In the genomic region with DNA sequence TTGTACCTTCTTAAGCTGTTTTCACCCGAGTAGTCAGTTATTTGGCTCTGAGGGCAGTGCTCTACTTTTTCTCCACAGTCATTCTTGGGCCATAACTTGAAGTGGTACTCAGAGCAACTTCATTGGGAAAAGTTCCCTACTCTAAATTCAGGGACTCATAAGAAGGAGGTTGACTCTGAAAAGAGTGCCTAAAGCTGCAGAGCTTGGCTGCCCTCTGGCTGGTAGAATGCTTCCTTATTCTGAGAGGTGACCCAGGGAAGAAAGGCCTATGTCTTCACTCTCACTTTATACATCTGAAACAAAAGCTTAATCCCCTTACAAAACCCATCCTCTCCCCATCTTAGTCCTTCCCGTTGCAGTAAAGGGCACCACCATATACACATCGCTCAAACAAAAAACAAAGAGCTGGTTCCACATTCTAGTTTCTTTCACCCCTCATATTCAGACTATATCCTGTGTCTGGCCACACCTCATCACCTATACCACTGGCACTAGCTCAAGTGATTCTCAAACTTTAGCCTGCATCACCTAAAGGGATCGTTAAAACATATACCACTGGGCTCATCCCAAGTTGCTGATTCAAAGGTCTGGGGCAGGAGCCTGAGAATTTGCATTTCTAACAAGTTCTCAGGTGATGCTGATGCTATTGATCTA, we compare ENCODE assay signal across 23 cellular contexts. TPM values are rescaled to one million over a fixed set of nuclear protein-coding genes. Genes with fewer than 3 reads are reported as not detected.
A peak's percentile ranks its signal among the peaks of the same experiment; 100 is the strongest.
DNase-seq lines count a peak whose midpoint lies in the region; ATAC-seq, FAIRE-seq and TF ChIP-seq lines count a peak whose summit lies in the region.
"Had no signal": no experiment of that assay in that cellular context is flagged by ENCODE, and none has a peak within 500 bp of the region (broad histone marks: within the 10 kb centered on the region; RNA-seq: fewer than 3 reads in every experiment).

No MANE protein-coding gene starts in this region.

- 11% methylated on average over 4 of the region's 4 CpGs for WGBS in K562 (ENCODE audit: insufficient coverage, low coverage, missing lambda C conversion rate)
- 81 to 90% methylated on average over 4 of the region's 4 CpGs for WGBS in lung, 2 donors

- H3K27me3 ChIP-seq in K562 (ENCODE audit: control insufficient read depth in 2 of 2, insufficient read depth in 2 of 2, low read length in 2 of 2) (peaks cover 2 to 3% of the 10 kb centered on the region in 2 experiments; a peak in 2 of 5 replicates), lung (ENCODE audit: control insufficient read depth, insufficient read depth) (no peaks in the 10 kb centered on the region)

- no peaks in the 10 kb centered on the region for H3K9me1 ChIP-seq in K562 (ENCODE audit: control insufficient read depth, insufficient read depth, low read length)

- no peak overlapping the region for H3K9ac ChIP-seq in K562 (ENCODE audit: insufficient read depth in 1 of 2, low read depth in 2 of 2, low read length in 2 of 2)

- CTCF ChIA-PET in K562 (lab: Yijun Ruan, JAX; ENCODE audit: low intra/inter-chr PET ratio), result interaction anchor here (1.7 kb wide), 1 partner anchor 60 kb away, joined by 5 read pairs; no protein-coding TSS in a partner anchor

- H3K27me3 Mint-ChIP-seq in activated CD4-positive, alpha-beta T cell treated with anti-CD3 and anti-CD28 coated beads, Interleukin-2, amount 10 ng/mL, durations not matched to agents 24 days and 14 days, result peaks cover 3% of the 10 kb centered on the region
- H3K27me3 Mint-ChIP-seq: B cell had no signal

- H3K27ac ChIP-seq in K562 (ENCODE audit: extremely low read depth, low read depth, low read length) (no peak overlapping the region), lung (ENCODE audit: low read depth in 1 of 2, low read length in 1 of 2) (no peak overlapping the region)
- H3K27ac ChIP-seq: PC-9 had no signal

- H2AFZ ChIP-seq in K562 (ENCODE audit: low read depth, low read length), result no peak overlapping the region
- H2AFZ ChIP-seq: PC-9 had no signal

- no peaks in the 10 kb centered on the region for H3K79me2 ChIP-seq in K562 (ENCODE audit: control insufficient read depth, insufficient read depth, low read length)

- no peak overlapping the region for H3K4me3 Mint-ChIP-seq in activated CD4-positive, alpha-beta T cell treated with anti-CD3 and anti-CD28 coated beads, Interleukin-2, amount 10 ng/mL, durations not matched to agents 24 days and 14 days
- H3K4me3 Mint-ChIP-seq: B cell; CD8-positive, alpha-beta T cell had no signal

- TF ChIP-seq RAD21 in K562 (CRISPR knock-in tag; conservative IDR thresholded peaks at IDR 0.05 in 1 of 2, IDR thresholded peaks at IDR 0.05 in 1 of 2), result peak in 1 of 2 experiments; percentile 39; a peak in 2 of 4 replicates

- peak in 1 of 3 experiments; percentile 24; a peak in 1 of 6 replicates for TF ChIP-seq CTCF in K562 (IDR thresholded peaks at IDR 0.05 in 2 of 3, conservative IDR thresholded peaks at IDR 0.05 in 1 of 3; ENCODE audit: insufficient read depth in 2 of 3, low read depth in 1 of 3, low read length in 3 of 3)
- TF ChIP-seq CTCF in lung (IDR thresholded peaks at IDR 0.05; ENCODE audit: control extremely low read depth, extremely low read depth), result no peak

- no peak for FAIRE-seq in K562 (lab: Jason Lieb, UNC)
- FAIRE-seq: GM12878 had no signal

- H3K27ac Mint-ChIP-seq in activated CD4-positive, alpha-beta T cell treated with anti-CD3 and anti-CD28 coated beads, Interleukin-2, amount 10 ng/mL, durations not matched to agents 24 days and 14 days, result no peak overlapping the region
- H3K27ac Mint-ChIP-seq: B cell; CD8-positive, alpha-beta T cell had no signal

- H3K36me3 ChIP-seq in K562 (ENCODE audit: control insufficient read depth, insufficient read depth, low read length), result no peaks in the 10 kb centered on the region
- H3K36me3 ChIP-seq in lung (ENCODE audit: control insufficient read depth in 2 of 2, insufficient read depth in 2 of 2, low read length in 2 of 2), result no peaks in the 10 kb centered on the region

- H3K4me3 ChIP-seq in K562 (no peak overlapping the region), lung (no peak overlapping the region)
- H3K4me3 ChIP-seq: GM12878, PC-9 had no signal

- H3K36me3 Mint-ChIP-seq in activated CD4-positive, alpha-beta T cell treated with anti-CD3 and anti-CD28 coated beads, Interleukin-2, amount 10 ng/mL, durations not matched to agents 24 days and 14 days (ENCODE audit: low read depth), result no peaks in the 10 kb centered on the region
- H3K36me3 Mint-ChIP-seq: CD8-positive, alpha-beta T cell had no signal

- H3K4me2 ChIP-seq in K562 (ENCODE audit: insufficient read depth, low read length), result no peak overlapping the region
- H3K4me2 ChIP-seq: PC-9 had no signal

- BruUV-seq in K562 (replicated peaks; lab: Mats Ljungman, UMichigan), result no TSS peak

- peak; percentile 31 for DNase-seq in activated CD4-positive, alpha-beta T cell treated with anti-CD3 and anti-CD28 coated beads, Interleukin-2, amount 10 ng/mL, durations not matched to agents 24 days and 14 days
- DNase-seq in activated CD4-positive, alpha-beta T cell treated with anti-CD3 and anti-CD28 coated beads for 48 hours, result no peak
- DNase-seq in CD1c-positive myeloid dendritic cell (ENCODE audit: extremely low spot score), result peak; percentile 18
- DNase-seq in K562 (ENCODE audit: extremely low read depth in 1 of 4, low spot score in 3 of 4), result no peak
- DNase-seq in lung (ENCODE audit: low spot score), result no peak
- no peak for DNase-seq in activated gamma-delta T cell (lab: John Stamatoyannopoulos, UW)
- DNase-seq in putamen (ENCODE audit: low spot score), result no peak
- DNase-seq in NOMO-1 treated with dmso at 0.1 percent for 144 hours (lab: John Stamatoyannopoulos, UW; ENCODE audit: unreplicated experiment), result no peak
- DNase-seq: Calu3; CD8-positive, alpha-beta T cell; DMS53; EL; GOT3; KBM-7; NCI-H1048; NCI-H1436; NCI-H1930; NCI-H226; NCI-H524; NCI-H82; PC-9 had no signal

- H3K4me1 Mint-ChIP-seq in activated CD4-positive, alpha-beta T cell treated with anti-CD3 and anti-CD28 coated beads, Interleukin-2, amount 10 ng/mL, durations not matched to agents 24 days and 14 days, result peaks cover 24% of the 10 kb centered on the region

- no peaks in the 10 kb centered on the region; a peak in 1 of 5 replicates for H3K4me1 ChIP-seq in K562 (replicated peaks in 1 of 2; ENCODE audit: control insufficient read depth in 2 of 2, insufficient read depth in 2 of 2, low read length in 2 of 2)
- peaks cover 15 to 19% of the 10 kb centered on the region in 2 donors for H3K4me1 ChIP-seq in lung (ENCODE audit: control insufficient read depth in 2 of 2, insufficient read depth in 2 of 2, low read length in 2 of 2)

- no peak for TF ChIP-seq POLR2A in K562 (conservative IDR thresholded peaks at IDR 0.05)

- no peaks in the 10 kb centered on the region for H4K20me1 ChIP-seq in K562 (replicated peaks; ENCODE audit: control insufficient read depth, insufficient read depth, low read length)

- TF ChIP-seq EP300 in K562 (IDR thresholded peaks at IDR 0.05; ENCODE audit: low read length), result no peak

- H3K9me3 ChIP-seq in K562 (replicated peaks; ENCODE audit: control insufficient read depth, insufficient read depth, low read depth, low read length), result no peaks in the 10 kb centered on the region; the same call in 1 of the 2 replicates
- no peaks in the 10 kb centered on the region for H3K9me3 ChIP-seq in lung (ENCODE audit: control insufficient read depth in 2 of 2, insufficient read depth in 1 of 2, low read length in 1 of 2)

- intact Hi-C loops in activated CD4-positive, alpha-beta T cell treated with anti-CD3 and anti-CD28 coated beads, Interleukin-2, amount 10 ng/mL, durations not matched to agents 24 days and 14 days (cut with micrococcal nuclease), result no loop called here
- intact Hi-C loops in K562 (cut with micrococcal nuclease), result no loop called here

- H3K9me3 Mint-ChIP-seq in activated CD4-positive, alpha-beta T cell treated with anti-CD3 and anti-CD28 coated beads, Interleukin-2, amount 10 ng/mL, durations not matched to agents 24 days and 14 days, result no peaks in the 10 kb centered on the region
- H3K9me3 Mint-ChIP-seq: CD8-positive, alpha-beta T cell had no signal

- in situ Hi-C loops in K562 (cut with MboI), result no loop called here

- POLR2A ChIA-PET in K562 (lab: Yijun Ruan, JAX), result interaction anchor here (0.7 to 1.7 kb wide), 5 partner anchors 10 to 225 kb away, joined by 3 to 7 read pairs (median 3); no protein-coding TSS in a partner anchor

- ATAC-seq in K562, result peak; percentile 32; the same call in 1 of the 3 replicates
- peak; percentile 10 for ATAC-seq in lung (ENCODE audit: insufficient read depth, low FRiP score)
- ATAC-seq: CD8-positive, alpha-beta T cell; GM12878 had no signal

RNA-seq across cellular contexts. Expression of a gene that starts 7.9 kb away (rescaled TPM):
- total RNA-seq in activated CD4-positive, alpha-beta T cell treated with anti-CD3 and anti-CD28 coated beads, Interleukin-2, amount 10 ng/mL, durations not matched to agents 24 days and 14 days, result 2.8 TPM in 2 replicates
- 1.4 and 5.9 TPM in 2 replicates for total RNA-seq in K562 (2011; cell fraction: chromatin; rRNA removed; ENCODE audit: low replicate concordance)
- 0.67 and 1.2 TPM in 2 replicates for total RNA-seq in K562 (2011; cell fraction: nucleolus; rRNA removed)
- total RNA-seq in K562 (2011; cell fraction: nucleoplasm; rRNA removed), result 3.4 and 9.5 TPM in 2 replicates
- total RNA-seq in K562 (2014; rRNA removed) (0.73 and 1.3 TPM in 2 replicates), K562 (2014; rRNA removed; fragmentation: Illumina TruSeq; extraction: Trizol) (1.4 and 1.5 TPM in 2 replicates), K562 (2015; rRNA removed; fragmentation: Illumina TruSeq; extraction: Trizol) (1.4 and 1.6 TPM in 2 replicates), K562 (2021) (1.1 and 1.2 TPM in 2 replicates), lung (10 to 100 TPM in 1 of 2 donors, 1 to 10 TPM in 1; 9.6 to 11.1 TPM)
- polyA plus RNA-seq in K562 (2011; rRNA removed) (1.0 and 1.2 TPM in 2 replicates), K562 (2014; fragmentation: Illumina TruSeq; extraction: Trizol) (0.96 and 1.5 TPM in 2 replicates), K562 (2014; fragmentation: Nextera tagmentation; extraction: Ambion mirVana) (under 1 TPM; 0.52 to 0.69 TPM), K562 (2014; rRNA removed) (0.91 and 1.1 TPM in 2 replicates), lung (1 to 10 TPM; 2.8 to 5.4 TPM)
- 0.19 and 0.86 TPM in 2 replicates for polyA plus RNA-seq in K562 (2011; cell fraction: cytosol; rRNA removed)
- polyA plus RNA-seq in K562 (2011; cell fraction: nucleus; rRNA removed), result 2.3 and 4.8 TPM in 2 replicates
- polyA plus RNA-seq in K562 (2012), result 1.1 and 2.3 TPM in 2 replicates
- polyA minus RNA-seq in K562 (2011; rRNA and poly(A)+ RNA removed), result 1.4 and 2.2 TPM in 2 replicates
- polyA minus RNA-seq in K562 (2011; cell fraction: cytosol; rRNA and poly(A)+ RNA removed), result 0.57 and 0.64 TPM in 2 replicates
- polyA minus RNA-seq in K562 (2011; cell fraction: nucleus; rRNA and poly(A)+ RNA removed), result 1.3 and 3.1 TPM in 2 replicates

RNA-seq across cellular contexts. Expression of a gene that starts 19.7 kb away (rescaled TPM):
- total RNA-seq in activated CD4-positive, alpha-beta T cell treated with anti-CD3 and anti-CD28 coated beads, Interleukin-2, amount 10 ng/mL, durations not matched to agents 24 days and 14 days, result 11.1 and 12.0 TPM in 2 replicates
- total RNA-seq in K562 (2011; cell fraction: chromatin; rRNA removed; ENCODE audit: low replicate concordance), result 3.0 and 12.0 TPM in 2 replicates
- 3.2 and 4.1 TPM in 2 replicates for total RNA-seq in K562 (2011; cell fraction: nucleolus; rRNA removed)
- 7.8 and 14.4 TPM in 2 replicates for total RNA-seq in K562 (2011; cell fraction: nucleoplasm; rRNA removed)
- total RNA-seq in K562 (2014; rRNA removed), result 10.7 and 13.8 TPM in 2 replicates
- total RNA-seq in K562 (2014; rRNA removed; fragmentation: Illumina TruSeq; extraction: Trizol), result 5.5 and 6.0 TPM in 2 replicates
- 5.4 and 6.7 TPM in 2 replicates for total RNA-seq in K562 (2015; rRNA removed; fragmentation: Illumina TruSeq; extraction: Trizol)
- 10.6 and 11.1 TPM in 2 replicates for total RNA-seq in K562 (2021)
- polyA plus RNA-seq in K562 (2011; rRNA removed), result 3.7 and 4.2 TPM in 2 replicates
- 1.4 and 2.0 TPM in 2 replicates for polyA plus RNA-seq in K562 (2011; cell fraction: cytosol; rRNA removed)
- polyA plus RNA-seq in K562 (2011; cell fraction: nucleus; rRNA removed), result 3.7 and 4.1 TPM in 2 replicates
- polyA plus RNA-seq in K562 (2012), result 4.9 and 5.4 TPM in 2 replicates
- polyA plus RNA-seq in K562 (2014; fragmentation: Illumina TruSeq; extraction: Trizol), result 4.7 and 5.6 TPM in 2 replicates
- 1 to 10 TPM; 3.2 to 4.2 TPM for polyA plus RNA-seq in K562 (2014; fragmentation: Nextera tagmentation; extraction: Ambion mirVana)
- polyA plus RNA-seq in K562 (2014; rRNA removed), result 3.9 and 4.7 TPM in 2 replicates
- 5.7 and 8.2 TPM in 2 replicates for polyA minus RNA-seq in K562 (2011; rRNA and poly(A)+ RNA removed)
- polyA minus RNA-seq in K562 (2011; cell fraction: cytosol; rRNA and poly(A)+ RNA removed), result 5.3 and 5.8 TPM in 2 replicates
- polyA minus RNA-seq in K562 (2011; cell fraction: nucleus; rRNA and poly(A)+ RNA removed), result 6.5 and 12.2 TPM in 2 replicates
- 10 to 100 TPM; 18.6 to 22.1 TPM for total RNA-seq in lung
- polyA plus RNA-seq in lung, result 1 to 10 TPM; 3.5 to 4.5 TPM

RNA-seq across cellular contexts. Expression of a gene that starts 41.3 kb away (rescaled TPM):
- total RNA-seq in activated CD4-positive, alpha-beta T cell treated with anti-CD3 and anti-CD28 coated beads, Interleukin-2, amount 10 ng/mL, durations not matched to agents 24 days and 14 days, result 17.2 and 17.3 TPM in 2 replicates
- total RNA-seq in K562 (2011; cell fraction: chromatin; rRNA removed; ENCODE audit: low replicate concordance), result 8.9 and 10.7 TPM in 2 replicates
- 20.3 and 25.2 TPM in 2 replicates for total RNA-seq in K562 (2011; cell fraction: nucleolus; rRNA removed)
- total RNA-seq in K562 (2011; cell fraction: nucleoplasm; rRNA removed), result 20.1 and 20.5 TPM in 2 replicates
- total RNA-seq in K562 (2014; rRNA removed) (76.1 and 127 TPM in 2 replicates), K562 (2014; rRNA removed; fragmentation: Illumina TruSeq; extraction: Trizol) (66.6 and 94.6 TPM in 2 replicates), K562 (2015; rRNA removed; fragmentation: Illumina TruSeq; extraction: Trizol) (118 and 129 TPM in 2 replicates), K562 (2021) (76.2 and 86.6 TPM in 2 replicates), lung (100 to 1,000 TPM in 1 of 2 donors, 10 to 100 TPM in 1; 37.1 to 101 TPM)
- polyA plus RNA-seq in K562 (2011; rRNA removed) (92.8 and 98.2 TPM in 2 replicates), K562 (2014; fragmentation: Illumina TruSeq; extraction: Trizol) (139 and 150 TPM in 2 replicates), K562 (2014; fragmentation: Nextera tagmentation; extraction: Ambion mirVana) (100 to 1,000 TPM; 363 to 422 TPM), K562 (2014; rRNA removed) (108 and 126 TPM in 2 replicates), lung (100 to 1,000 TPM; 114 to 274 TPM)
- 97.9 and 207 TPM in 2 replicates for polyA plus RNA-seq in K562 (2011; cell fraction: cytosol; rRNA removed)
- polyA plus RNA-seq in K562 (2011; cell fraction: nucleus; rRNA removed), result 39.9 and 50.7 TPM in 2 replicates
- polyA plus RNA-seq in K562 (2012), result 136 and 260 TPM in 2 replicates
- 31.6 and 43.3 TPM in 2 replicates for polyA minus RNA-seq in K562 (2011; rRNA and poly(A)+ RNA removed)
- polyA minus RNA-seq in K562 (2011; cell fraction: cytosol; rRNA and poly(A)+ RNA removed), result 48.6 and 56.5 TPM in 2 replicates
- polyA minus RNA-seq in K562 (2011; cell fraction: nucleus; rRNA and poly(A)+ RNA removed), result 22.5 and 23.8 TPM in 2 replicates

Comparison
In these comparisons a context has a peak if more than half of its experiments do, and no peak if none do; other contexts are left out.
1. DNase-seq: peak in activated CD4-positive, alpha-beta T cell treated with anti-CD3 and anti-CD28 coated beads, Interleukin-2, amount 10 ng/mL, durations not matched to agents 24 days and 14 days (single experiment) and CD1c-positive myeloid dendritic cell (single experiment); none in activated CD4-positive, alpha-beta T cell treated with anti-CD3 and anti-CD28 coated beads for 48 hours (single experiment), K562 (0 of 4), lung (single experiment), activated gamma-delta T cell (single experiment), putamen (single experiment) and NOMO-1 treated with dmso at 0.1 percent for 144 hours (single experiment).